ENCODE assay signal across 11 cellular contexts in genomic region chr1:59266927-59267293, GRCh38. TPM values are rescaled to one million over a fixed set of nuclear protein-coding genes. Genes with fewer than 3 reads are reported as not detected.
DNase-seq lines count a peak whose midpoint lies in the region; ATAC-seq and TF ChIP-seq lines count a peak whose summit lies in the region.
"Had no signal": no experiment of that assay in that cellular context is flagged by ENCODE, and none has a peak within 500 bp of the region (broad histone marks: within the 10 kb centered on the region; RNA-seq: fewer than 3 reads in every experiment).

No MANE protein-coding gene starts in this region.

- intact Hi-C loops in activated B cell treated with CpG ODN at 0.5 μM for 24 hours (cut with micrococcal nuclease) (loop anchor here (1.0 to 2.0 kb wide), 5 partner anchors 25 to 483 kb away; partner anchors contain the start of gene JUN), spleen (cut with DNase I; ENCODE audit: low total_unique reads) (no loop called here)

- ATAC-seq in GM18517 (IDR thresholded peaks at IDR 0.05; ENCODE audit: unreplicated experiment) (peak; percentile 52), GM21367 (IDR thresholded peaks at IDR 0.05; ENCODE audit: unreplicated experiment) (peak; percentile 44), HG02981 (IDR thresholded peaks at IDR 0.05; ENCODE audit: unreplicated experiment) (peak; percentile 43), activated B cell treated with CpG ODN at 0.5 μM for 24 hours (ENCODE audit: low read depth) (peak; percentile 11)

- H3K9me3 Mint-ChIP-seq in activated B cell treated with CpG ODN at 0.5 μM for 24 hours = peaks cover 3% of the 10 kb centered on the region

- peak overlapping the region; percentile 75 for H3K4me3 Mint-ChIP-seq in activated B cell treated with CpG ODN at 0.5 μM for 24 hours

- POLR2A ChIA-PET in activated B cell treated with CpG ODN at 0.5 μM for 24 hours (lab: Charles Lee) = interaction anchor here (0.6 to 3.7 kb wide), 10 partner anchors 23 to 484 kb away, joined by 3 to 44 read pairs (median 6); partner anchors contain the start of genes FGGY and JUN

- H3K27me3 Mint-ChIP-seq in activated B cell treated with CpG ODN at 0.5 μM for 24 hours = no peaks in the 10 kb centered on the region

- peaks cover 0 to 11% (median 0%) of the 10 kb centered on the region in 6 donors for H3K4me1 ChIP-seq in spleen

- peak overlapping the region; percentile 97 for H3K27ac Mint-ChIP-seq in activated B cell treated with CpG ODN at 0.5 μM for 24 hours

- H3K27me3 ChIP-seq in spleen (replicated peaks in 1 of 7) = no peaks in the 10 kb centered on the region

- CTCF ChIA-PET in activated B cell treated with CpG ODN at 0.5 μM for 24 hours (lab: Charles Lee) = interaction anchor here (2.1 kb wide), 1 partner anchor 25 kb away, joined by 11 read pairs; no protein-coding TSS in a partner anchor

- H3K9me3 ChIP-seq in spleen = no peaks in the 10 kb centered on the region
- H3K9me3 ChIP-seq: mucosa of descending colon had no signal

- peak overlapping the region in 4 of 8 donors; percentile 30 to 56 (median 46) for H3K27ac ChIP-seq in spleen

- TF ChIP-seq CTCF in activated B cell treated with CpG ODN at 0.5 μM for 24 hours (IDR thresholded peaks at IDR 0.05) = no peak
- no peak for TF ChIP-seq CTCF in spleen (IDR thresholded peaks at IDR 0.05 in 8 of 11, conservative IDR thresholded peaks at IDR 0.05 in 3 of 11)

- DNase-seq in activated B cell treated with CpG ODN at 0.5 μM for 24 hours (no peak), NCI-H748 (lab: John Stamatoyannopoulos, UW; ENCODE audit: unreplicated experiment) (no peak), SW 1271 (lab: John Stamatoyannopoulos, UW) (no peak), HuH-7.5 (ENCODE audit: low spot score) (no peak), spleen (no peak)
- DNase-seq: mucosa of descending colon, NCI-H187 treated with DMSO at 0.1 percent for 48 hours, OCI-M1 had no signal

- no peak for TF ChIP-seq POLR2A in spleen (IDR thresholded peaks at IDR 0.05)

- H3K4me3 ChIP-seq in spleen = no peak overlapping the region
- H3K4me3 ChIP-seq: mucosa of descending colon had no signal

- no peaks in the 10 kb centered on the region for H3K36me3 ChIP-seq in spleen

- H3K36me3 Mint-ChIP-seq in activated B cell treated with CpG ODN at 0.5 μM for 24 hours (ENCODE audit: low read depth) = no peaks in the 10 kb centered on the region

- H3K4me1 Mint-ChIP-seq in activated B cell treated with CpG ODN at 0.5 μM for 24 hours = peaks cover 68% of the 10 kb centered on the region

RNA-seq across cellular contexts. Expression of gene FGGY, which starts 30.0 kb away (rescaled TPM):
- 22.1 and 24.0 TPM in 2 replicates for total RNA-seq in activated B cell treated with CpG ODN at 0.5 μM for 24 hours
- total RNA-seq in spleen = 10 to 100 TPM; 10.8 to 27.8 (median 14.3) TPM
- 1 to 10 TPM; 1.7 to 6.0 (median 2.4) TPM for polyA plus RNA-seq in spleen
